ENCODE assay signal across 26 cellular contexts in the genomic region with DNA sequence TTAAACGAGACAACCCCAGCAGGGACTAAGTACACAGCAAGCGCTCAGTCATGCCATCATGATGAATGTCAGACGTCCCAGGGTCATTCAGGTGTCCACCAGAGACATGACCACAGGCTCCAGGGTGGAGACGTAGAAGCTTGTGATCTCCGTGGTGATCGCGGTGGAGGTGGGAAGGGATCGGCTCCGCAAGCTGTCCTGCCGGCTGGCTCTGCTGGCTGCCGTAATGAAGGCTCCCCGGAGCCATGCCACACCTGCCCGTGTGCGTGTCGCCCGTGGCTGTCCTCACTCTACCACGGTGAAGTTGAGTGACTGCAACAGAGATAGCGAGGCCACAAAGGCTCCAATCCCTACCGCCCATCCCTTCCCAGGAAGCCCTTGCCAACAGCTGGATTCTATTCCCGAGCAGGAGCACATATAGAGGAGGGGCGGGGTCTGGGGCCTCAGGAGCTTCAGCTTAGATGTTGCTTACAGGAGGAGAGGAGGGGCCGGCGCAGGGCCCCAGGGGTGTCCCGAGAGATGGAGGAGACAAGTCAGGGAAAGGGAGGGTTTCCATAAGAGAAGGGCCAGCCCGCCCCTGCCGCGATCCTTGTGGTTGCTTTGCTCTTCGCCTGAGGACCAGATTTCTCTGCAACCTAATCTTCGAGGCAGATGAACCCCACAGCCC.
"Had no signal": no experiment of that assay in that cellular context is flagged by ENCODE, and none has a peak within 500 bp of the region (broad histone marks: within the 10 kb centered on the region; RNA-seq: fewer than 3 reads in every experiment).

No MANE protein-coding gene starts in this region.

- ATAC-seq: Panc1, Right ventricle myocardium inferior, T-cell had no signal

- H3K27me3 Mint-ChIP-seq: activated CD4-positive, alpha-beta T cell treated with anti-CD3 and anti-CD28 coated beads, Interleukin-2, amount 10 ng/mL, durations not matched to agents 7 days and 5 days; activated naive CD8-positive, alpha-beta T cell treated with anti-CD3 and anti-CD28 coated beads, Interleukin-2, amount 10 ng/mL, durations not matched to agents 7 days and 5 days had no signal

- H3K27ac Mint-ChIP-seq: activated CD4-positive, alpha-beta memory T cell treated with anti-CD3 and anti-CD28 coated beads for 36 hours; activated CD4-positive, alpha-beta T cell treated with anti-CD3 and anti-CD28 coated beads, Interleukin-2, amount 10 ng/mL, durations not matched to agents 7 days and 5 days; activated naive CD8-positive, alpha-beta T cell treated with anti-CD3 and anti-CD28 coated beads, Interleukin-2, amount 10 ng/mL, durations not matched to agents 7 days and 5 days; T-cell had no signal

- DNase-seq: activated CD4-positive, alpha-beta memory T cell treated with anti-CD3 and anti-CD28 coated beads for 36 hours; activated CD4-positive, alpha-beta T cell treated with anti-CD3 and anti-CD28 coated beads, Interleukin-2, amount 10 ng/mL, durations not matched to agents 7 days and 5 days; activated CD4-positive, CD25-positive, alpha-beta regulatory T cell; activated CD8-positive, alpha-beta memory T cell treated with anti-CD3 and anti-CD28 coated beads, Interleukin-2, amount 50 U/mL, for 48 hours; activated naive CD4-positive, alpha-beta T cell treated with anti-CD3 and anti-CD28 coated beads, Interleukin-2, amount 50 U/mL, for 16 hours; activated naive CD8-positive, alpha-beta T cell treated with anti-CD3 and anti-CD28 coated beads, Interleukin-2, amount 10 ng/mL, durations not matched to agents 7 days and 5 days; activated T-cell treated with anti-CD3 and anti-CD28 coated beads, Interleukin-2, amount 50 U/mL, for 1 hour; adrenal gland; anterior cingulate cortex; caudate nucleus; KG1; NCI-H1048; NCI-H146; NCI-H1930; NCI-H2171; NCI-H2227 treated with DMSO at 0.1 percent for 48 hours; NCI-H446 treated with DMSO at 0.1 percent for 48 hours; NCI-H69; NK-92 treated with Interleukin-12 subunit alpha and Interleukin-12 subunit beta, amount 100 ng/mL, for 24 hours; OCI-M1; RPMI8226; T-cell; T-helper 2 cell; T1000 had no signal

- H3K9me3 Mint-ChIP-seq: activated CD4-positive, alpha-beta memory T cell treated with anti-CD3 and anti-CD28 coated beads for 36 hours; activated CD4-positive, alpha-beta T cell treated with anti-CD3 and anti-CD28 coated beads, Interleukin-2, amount 10 ng/mL, durations not matched to agents 7 days and 5 days; activated naive CD8-positive, alpha-beta T cell treated with anti-CD3 and anti-CD28 coated beads, Interleukin-2, amount 10 ng/mL, durations not matched to agents 7 days and 5 days; T-cell had no signal

- H3K4me3 Mint-ChIP-seq: activated CD4-positive, alpha-beta memory T cell treated with anti-CD3 and anti-CD28 coated beads for 36 hours; activated CD4-positive, alpha-beta T cell treated with anti-CD3 and anti-CD28 coated beads, Interleukin-2, amount 10 ng/mL, durations not matched to agents 7 days and 5 days; activated naive CD8-positive, alpha-beta T cell treated with anti-CD3 and anti-CD28 coated beads, Interleukin-2, amount 10 ng/mL, durations not matched to agents 7 days and 5 days; T-cell had no signal

- H3K4me1 Mint-ChIP-seq: activated CD4-positive, alpha-beta T cell treated with anti-CD3 and anti-CD28 coated beads, Interleukin-2, amount 10 ng/mL, durations not matched to agents 7 days and 5 days; activated naive CD8-positive, alpha-beta T cell treated with anti-CD3 and anti-CD28 coated beads, Interleukin-2, amount 10 ng/mL, durations not matched to agents 7 days and 5 days; T-cell had no signal

- H3K36me3 Mint-ChIP-seq: activated CD4-positive, alpha-beta memory T cell treated with anti-CD3 and anti-CD28 coated beads for 36 hours; activated naive CD8-positive, alpha-beta T cell treated with anti-CD3 and anti-CD28 coated beads, Interleukin-2, amount 10 ng/mL, durations not matched to agents 7 days and 5 days; T-cell had no signal
